In genomic region chr17:74431568-74432483, GRCh38 we compare ENCODE assay signal across 8 cellular contexts. TPM values are rescaled to one million over a fixed set of nuclear protein-coding genes. Genes with fewer than 3 reads are reported as not detected.
DNase-seq lines count a peak whose midpoint lies in the region; ATAC-seq and TF ChIP-seq lines count a peak whose summit lies in the region.

TSS of gene GPRC5C (plus strand) at chr17:74432088. CDS start at chr17:74439777, 7,689 bp downstream.

- H3K4me2 ChIP-seq in parathyroid adenoma (ENCODE audit: low read length): peak within 1 kb of the TSS; percentile 99

- H3K27ac ChIP-seq in parathyroid adenoma: peak within 1 kb of the TSS; percentile 99

- ATAC-seq in HG02840 (IDR thresholded peaks at IDR 0.05; ENCODE audit: low FRiP score, unreplicated experiment): no peak

- no peaks in the 10 kb centered on the region for H3K36me3 ChIP-seq in parathyroid adenoma (ENCODE audit: control insufficient read depth, insufficient read depth, low read length)

- no peaks in the 10 kb centered on the region for H3K27me3 ChIP-seq in parathyroid adenoma (ENCODE audit: control insufficient read depth, insufficient read depth, low read length)

- peaks cover 21% of the 10 kb centered on the region for H3K79me2 ChIP-seq in parathyroid adenoma

- H2AFZ ChIP-seq in parathyroid adenoma: peak within 1 kb of the TSS; percentile 89

- TF ChIP-seq CTCF in parathyroid adenoma (IDR thresholded peaks at IDR 0.05): no peak

- peak within 1 kb of the TSS; percentile 94 for H3K4me3 ChIP-seq in parathyroid adenoma (ENCODE audit: low read depth, low read length)

- intact Hi-C loops in cardiac septum (cut with DNase I): loop anchor here (2.0 kb wide), 2 partner anchors 23 to 45 kb away; no protein-coding TSS in a partner anchor

- peak within 1 kb of the TSS; percentile 99 for H3K9ac ChIP-seq in parathyroid adenoma

- in situ Hi-C loops in ACHN (cut with HindIII; ENCODE audit: low pct_ligation_motif_present, low pct_unique_long_range_greater_than_20kb, low sequenced_read_pairs): no loop called here

- DNase-seq in ACHN: peak; percentile 70
- peak; percentile 90 for DNase-seq in H4 (ENCODE audit: low spot score)
- peak; percentile 43 for DNase-seq in NCI-H526 treated with DMSO at 0.1 percent for 48 hours (lab: John Stamatoyannopoulos, UW)
- DNase-seq in activated naive CD4-positive, alpha-beta T cell treated with anti-CD3 and anti-CD28 coated beads, Interleukin-2, amount 50 U/mL, for 16 hours: peak; percentile 34
- peak; percentile 82 for DNase-seq in cardiac septum (ENCODE audit: low spot score)
- no peak for DNase-seq in GM19240 (ENCODE audit: insufficient read length, low spot score)

- H3K9me3 ChIP-seq in parathyroid adenoma (ENCODE audit: control insufficient read depth, low read length): no peaks in the 10 kb centered on the region

- H3K4me1 ChIP-seq in parathyroid adenoma: peaks cover 33% of the 10 kb centered on the region

RNA-seq across cellular contexts. Expression of gene GPRC5C, which starts in this region (rescaled TPM):
- total RNA-seq in H4 (2014; rRNA removed; shearing (Covaris generic)): 63.4 and 78.9 TPM in 2 replicates
- 31.7 TPM for total RNA-seq in cardiac septum
